Comparison of ENCODE assay signal across 1 cellular context in genomic region chr7:100884741-100885439, GRCh38.
TF ChIP-seq lines count a peak whose summit lies in the region.

No MANE protein-coding gene starts in this region.

TF ChIP-seq in SK-N-SH, 30 proteins besides CTCF, POLR2A, EP300 and RAD21 (continued from another document):
- TF ChIP-seq REST (IDR thresholded peaks at IDR 0.05; ENCODE audit: low read depth, low read length) (no peak), NRF1 (IDR thresholded peaks at IDR 0.05; ENCODE audit: low read depth, low read length) (no peak), FOXJ3 (CRISPR knock-in tag; IDR thresholded peaks at IDR 0.05) (no peak), IRF3 (IDR thresholded peaks at IDR 0.05; ENCODE audit: low read depth, low read length) (no peak), SMC3 (IDR thresholded peaks at IDR 0.05; ENCODE audit: low read depth, low read length) (no peak), TEAD4 (IDR thresholded peaks at IDR 0.05; ENCODE audit: borderline replicate concordance, insufficient read depth) (no peak), CHD2 (IDR thresholded peaks at IDR 0.05; ENCODE audit: low read length, partially characterized antibody) (no peak), POLR2AphosphoS5 (IDR thresholded peaks at IDR 0.05; ENCODE audit: low read depth, low read length) (no peak), USF2 (IDR thresholded peaks at IDR 0.05; ENCODE audit: borderline replicate concordance, low read depth, low read length) (no peak), FOSL2 (IDR thresholded peaks at IDR 0.05; ENCODE audit: borderline replicate concordance, low read depth) (no peak), USF1 (IDR thresholded peaks at IDR 0.05; ENCODE audit: borderline replicate concordance, low read depth) (no peak), JUND (IDR thresholded peaks at IDR 0.05) (no peak), ELF1 (IDR thresholded peaks at IDR 0.05) (no peak)
